Comparison of ENCODE assay signal across 11 cellular contexts in genomic region chr7:64849250-64849923, GRCh38. TPM values are rescaled to one million over a fixed set of nuclear protein-coding genes. Genes with fewer than 3 reads are reported as not detected.
DNase-seq lines count a peak whose midpoint lies in the region; ATAC-seq, FAIRE-seq and TF ChIP-seq lines count a peak whose summit lies in the region.
"Had no signal": no experiment of that assay in that cellular context is flagged by ENCODE, and none has a peak within 500 bp of the region (broad histone marks: within the 10 kb centered on the region; RNA-seq: fewer than 3 reads in every experiment).

No MANE protein-coding gene starts in this region.

- H3K27me3 ChIP-seq in DOHH2 (ENCODE audit: control insufficient read depth, low read length): no peaks in the 10 kb centered on the region
- H3K27me3 ChIP-seq: ascending aorta had no signal

- DNase-seq in LoVo (ENCODE audit: low spot score) (peak; percentile 20), RCC 7860 (ENCODE audit: low spot score) (peak; percentile 32), iPS DF 4.7 (ENCODE audit: extremely low read depth, low spot score) (peak; percentile 5), dermis blood vessel endothelial cell (no peak)
- no peak for DNase-seq in effector CD8-positive, alpha-beta T cell (lab: John Stamatoyannopoulos, UW)
- DNase-seq: activated CD4-positive, alpha-beta T cell treated with anti-CD3 and anti-CD28 coated beads, Interleukin-2, amount 10 ng/mL, durations not matched to agents 7 days and 5 days had no signal

- no peaks in the 10 kb centered on the region for H3K9me3 ChIP-seq in DOHH2 (ENCODE audit: control insufficient read depth, insufficient read depth, low read length)
- H3K9me3 ChIP-seq: ascending aorta had no signal

- ATAC-seq in GM21825 (IDR thresholded peaks at IDR 0.05; ENCODE audit: unreplicated experiment) (no peak), HG02840 (IDR thresholded peaks at IDR 0.05; ENCODE audit: low FRiP score, unreplicated experiment) (no peak)

- no peak overlapping the region for H3K4me3 ChIP-seq in DOHH2 (ENCODE audit: low read length)
- H3K4me3 ChIP-seq: ascending aorta had no signal

- no peaks in the 10 kb centered on the region for H3K4me1 ChIP-seq in DOHH2 (ENCODE audit: control insufficient read depth, low read length)
- H3K4me1 ChIP-seq: ascending aorta had no signal

- H3K27ac ChIP-seq in DOHH2 (ENCODE audit: low read depth, low read length): no peak overlapping the region
- H3K27ac ChIP-seq: ascending aorta had no signal

- H3K4me2 ChIP-seq in DOHH2 (ENCODE audit: low read length): no peak overlapping the region

- H3K9me2 ChIP-seq in DOHH2 (replicated peaks; ENCODE audit: control insufficient read depth, low read length): no peaks in the 10 kb centered on the region

- TF ChIP-seq CTCF in DOHH2 (IDR thresholded peaks at IDR 0.05; ENCODE audit: low read depth, low read length, poor library complexity, severe bottlenecking): peak; percentile 26

- no peak for FAIRE-seq in RCC 7860 (lab: Jason Lieb, UNC)
- FAIRE-seq: GM19239 had no signal

- H3K79me2 ChIP-seq in DOHH2 (ENCODE audit: control insufficient read depth, low read length): no peaks in the 10 kb centered on the region

- H4K20me1 ChIP-seq in DOHH2 (ENCODE audit: control insufficient read depth, insufficient read depth, low read depth, low read length): no peaks in the 10 kb centered on the region

- no peaks in the 10 kb centered on the region for H3K36me3 ChIP-seq in DOHH2 (ENCODE audit: control insufficient read depth, low read length)
- H3K36me3 ChIP-seq: ascending aorta had no signal

- H3F3A ChIP-seq in DOHH2 (ENCODE audit: control insufficient read depth, insufficient read depth): no peaks in the 10 kb centered on the region

RNA-seq across cellular contexts. Expression of gene ZNF273, which starts 53.7 kb away (rescaled TPM):
- total RNA-seq in dermis blood vessel endothelial cell: 5.1 and 10.9 TPM in 2 replicates

RNA-seq across cellular contexts. Expression of gene ZNF138, which starts 55.2 kb away (rescaled TPM):
- total RNA-seq in dermis blood vessel endothelial cell: 5.1 and 9.4 TPM in 2 replicates

Comparison
In these comparisons a context has a peak if more than half of its experiments do, and no peak if none do; other contexts are left out.
1. DNase-seq: peak in LoVo (single experiment), RCC 7860 (single experiment) and iPS DF 4.7 (single experiment); none in dermis blood vessel endothelial cell (single experiment) and effector CD8-positive, alpha-beta T cell (single experiment).